In genomic region chr5:43190755-43191603, GRCh38 we compare ENCODE assay signal across 10 cellular contexts. TPM values are rescaled to one million over a fixed set of nuclear protein-coding genes. Genes with fewer than 3 reads are reported as not detected.
DNase-seq lines count a peak whose midpoint lies in the region; ATAC-seq and TF ChIP-seq lines count a peak whose summit lies in the region.
"Had no signal": no experiment of that assay in that cellular context is flagged by ENCODE, and none has a peak within 500 bp of the region (broad histone marks: within the 10 kb centered on the region; RNA-seq: fewer than 3 reads in every experiment).

No MANE protein-coding gene starts in this region.

- H3K36me3 Mint-ChIP-seq in activated CD4-positive, alpha-beta memory T cell treated with anti-CD3 and anti-CD28 coated beads, Interleukin-2, amount 10 ng/mL, durations not matched to agents 7 days and 5 days (ENCODE audit: low read depth): peaks cover 5% of the 10 kb centered on the region

- CTCF ChIA-PET in activated CD4-positive, alpha-beta memory T cell treated with anti-CD3 and anti-CD28 coated beads, Interleukin-2, amount 10 ng/mL, durations not matched to agents 7 days and 5 days (lab: Charles Lee): interaction anchor here (0.9 kb wide), 1 partner anchor 85 kb away, joined by 5 read pairs; no protein-coding TSS in a partner anchor

- peaks cover 30% of the 10 kb centered on the region for H3K4me1 Mint-ChIP-seq in activated CD4-positive, alpha-beta memory T cell treated with anti-CD3 and anti-CD28 coated beads, Interleukin-2, amount 10 ng/mL, durations not matched to agents 7 days and 5 days

- no peaks in the 10 kb centered on the region for H3K9me3 ChIP-seq in breast epithelium
- no peaks in the 10 kb centered on the region for H3K9me3 ChIP-seq in iPS-18a (ENCODE audit: control insufficient read depth, low read depth, low read length)
- no peaks in the 10 kb centered on the region for H3K9me3 ChIP-seq in ascending aorta
- no peaks in the 10 kb centered on the region for H3K9me3 ChIP-seq in upper lobe of right lung
- H3K9me3 ChIP-seq: SJSA1 had no signal

- ATAC-seq in upper lobe of right lung: no peak

- H3K4me3 Mint-ChIP-seq in activated CD4-positive, alpha-beta memory T cell treated with anti-CD3 and anti-CD28 coated beads, Interleukin-2, amount 10 ng/mL, durations not matched to agents 7 days and 5 days: peak overlapping the region; percentile 78

- H3K4me1 ChIP-seq in breast epithelium: peaks cover 0 to 4% of the 10 kb centered on the region in 2 donors
- H3K4me1 ChIP-seq in iPS-18a (ENCODE audit: control insufficient read depth, low read depth, low read length): peaks cover 13% of the 10 kb centered on the region
- H3K4me1 ChIP-seq in ascending aorta: peaks cover 0 to 5% of the 10 kb centered on the region in 2 donors
- H3K4me1 ChIP-seq in upper lobe of right lung: peaks cover 14% of the 10 kb centered on the region

- H3K27me3 ChIP-seq in breast epithelium (no peaks in the 10 kb centered on the region), iPS-18a (ENCODE audit: control insufficient read depth, insufficient read depth, low read length) (peaks cover 49% of the 10 kb centered on the region), ascending aorta (no peaks in the 10 kb centered on the region), upper lobe of right lung (peaks cover 10% of the 10 kb centered on the region)
- H3K27me3 ChIP-seq: SJSA1 had no signal

- no peak overlapping the region for H3K27ac Mint-ChIP-seq in activated CD4-positive, alpha-beta memory T cell treated with anti-CD3 and anti-CD28 coated beads, Interleukin-2, amount 10 ng/mL, durations not matched to agents 7 days and 5 days

- POLR2A ChIA-PET in activated CD4-positive, alpha-beta memory T cell treated with anti-CD3 and anti-CD28 coated beads, Interleukin-2, amount 10 ng/mL, durations not matched to agents 7 days and 5 days (lab: Charles Lee): interaction anchor here (0.9 kb wide), 1 partner anchor 123 kb away, joined by 3 read pairs; the partner anchor contains the start of gene HMGCS1

- H3K9me3 Mint-ChIP-seq in activated CD4-positive, alpha-beta memory T cell treated with anti-CD3 and anti-CD28 coated beads, Interleukin-2, amount 10 ng/mL, durations not matched to agents 7 days and 5 days: no peaks in the 10 kb centered on the region

- H3K9ac ChIP-seq in iPS-18a (ENCODE audit: low read length): no peak overlapping the region

- TF ChIP-seq POLR2A in breast epithelium (IDR thresholded peaks at IDR 0.05): no peak

- TF ChIP-seq CTCF in breast epithelium (IDR thresholded peaks at IDR 0.05) (no peak), ascending aorta (IDR thresholded peaks at IDR 0.05) (no peak), upper lobe of right lung (IDR thresholded peaks at IDR 0.05) (no peak)

- H3K27ac ChIP-seq in breast epithelium (no peak overlapping the region), iPS-18a (ENCODE audit: low read length) (no peak overlapping the region), ascending aorta (no peak overlapping the region), upper lobe of right lung (no peak overlapping the region)
- H3K27ac ChIP-seq: epithelial cell of prostate, SJSA1 had no signal

- H3K36me3 ChIP-seq in breast epithelium (no peaks in the 10 kb centered on the region), iPS-18a (ENCODE audit: control insufficient read depth, low read depth, low read length) (no peaks in the 10 kb centered on the region), ascending aorta (no peaks in the 10 kb centered on the region), upper lobe of right lung (no peaks in the 10 kb centered on the region)
- H3K36me3 ChIP-seq: SJSA1 had no signal

- DNase-seq in T47D (ENCODE audit: low read depth in 1 of 2, low spot score in 1 of 2) (peak; percentile 41 to 54), breast epithelium (ENCODE audit: low spot score in 2 of 2) (no peak), stromal cell of bone marrow (ENCODE audit: low read depth) (peak; percentile 25), ascending aorta (ENCODE audit: low spot score in 2 of 2) (no peak), germinal center (ENCODE audit: low spot score) (no peak), upper lobe of right lung (no peak)
- no peak for DNase-seq in activated CD4-positive, alpha-beta memory T cell treated with anti-CD3 and anti-CD28 coated beads, Interleukin-2, amount 10 ng/mL, durations not matched to agents 7 days and 5 days

- intact Hi-C loops in breast epithelium (cut with DNase I; ENCODE audit: low total_unique reads): no loop called here
- intact Hi-C loops in ascending aorta (cut with DNase I): loop anchor here (5.0 kb wide), 1 partner anchor 69 kb away; the partner anchor contains the start of gene ZNF131
- intact Hi-C loops in upper lobe of right lung (cut with DNase I): no loop called here

- in situ Hi-C loops in T47D (cut with HindIII; ENCODE audit: low pct_unique_long_range_greater_than_20kb, low sequenced_read_pairs): no loop called here

- H3K4me3 ChIP-seq in breast epithelium: peak overlapping the region in 1 of 3 donors; percentile 54
- peak overlapping the region; percentile 70 for H3K4me3 ChIP-seq in iPS-18a (ENCODE audit: low read length)
- H3K4me3 ChIP-seq in ascending aorta: peak overlapping the region in 1 of 2 donors; percentile 87
- no peak overlapping the region for H3K4me3 ChIP-seq in upper lobe of right lung

- H3K27me3 Mint-ChIP-seq in activated CD4-positive, alpha-beta memory T cell treated with anti-CD3 and anti-CD28 coated beads, Interleukin-2, amount 10 ng/mL, durations not matched to agents 7 days and 5 days: peaks cover 19% of the 10 kb centered on the region

RNA-seq across cellular contexts. Expression of gene NIM1K, which starts 1.0 kb away (rescaled TPM):
- total RNA-seq in breast epithelium (under 1 TPM; 0.29 to 0.48 (median 0.33) TPM), ascending aorta (not detected), upper lobe of right lung (6.0 TPM)
- under 1 TPM; 0.73 to 0.83 TPM for total RNA-seq in activated CD4-positive, alpha-beta memory T cell treated with anti-CD3 and anti-CD28 coated beads, Interleukin-2, amount 10 ng/mL, durations not matched to agents 7 days and 5 days

Comparison
In these comparisons a context has a peak if more than half of its experiments do, and no peak if none do; other contexts are left out.
1. DNase-seq: peak in T47D (2 of 2) and stromal cell of bone marrow (single experiment); none in breast epithelium (0 of 2), activated CD4-positive, alpha-beta memory T cell treated with anti-CD3 and anti-CD28 coated beads, Interleukin-2, amount 10 ng/mL, durations not matched to agents 7 days and 5 days (single experiment), ascending aorta (0 of 2), germinal center (single experiment) and upper lobe of right lung (single experiment).